ENCODE assay signal across 18 cellular contexts in genomic region chr2:48043746-48044145, GRCh38.
DNase-seq lines count a peak whose midpoint lies in the region; ATAC-seq, FAIRE-seq and TF ChIP-seq lines count a peak whose summit lies in the region.
"Had no signal": no experiment of that assay in that cellular context is flagged by ENCODE, and none has a peak within 500 bp of the region (broad histone marks: within the 10 kb centered on the region; RNA-seq: fewer than 3 reads in every experiment).

No MANE protein-coding gene starts in this region.

- DNase-seq in ELR (ENCODE audit: low read depth) (peak; percentile 4), HTR-8/SVneo (ENCODE audit: insufficient read length, low spot score) (no peak), H1 (ENCODE audit: low read depth in 1 of 2, low spot score in 2 of 2) (no peak), trophoblast cell (peak; percentile 54 to 88), posterior cingulate gyrus (no peak), RPMI8226 (no peak)
- DNase-seq: DMS53; MV-4-11; NCI-H1105 treated with DMSO at 0.1 percent for 48 hours; NCI-H2029 treated with DMSO at 0.1 percent for 48 hours; NCI-H345; NCI-H524; NCI-H774; NK-92 treated with Interleukin-12 subunit alpha and Interleukin-12 subunit beta, amount 100 ng/mL, for 24 hours; SJCRH30 had no signal

- H3K9me3 ChIP-seq in H1 (ENCODE audit: insufficient read depth in 2 of 2, low read depth in 1 of 2, low read length in 1 of 2): no peaks in the 10 kb centered on the region; a peak in 1 of 4 replicates
- H3K9me3 ChIP-seq in trophoblast cell (ENCODE audit: insufficient read depth, low read depth, low read length): no peaks in the 10 kb centered on the region
- H3K9me3 ChIP-seq: A549, HAP-1, SJCRH30 had no signal

- no peak overlapping the region for H4K8ac ChIP-seq in H1 (ENCODE audit: extremely low read depth, insufficient read depth, low read length)
- no peak overlapping the region for H4K8ac ChIP-seq in trophoblast cell (ENCODE audit: low read depth, low read length)

- H3K18ac ChIP-seq in H1 (ENCODE audit: extremely low read depth, low read length): no peak overlapping the region
- no peak overlapping the region for H3K18ac ChIP-seq in trophoblast cell (ENCODE audit: low read length)

- peaks cover 3% of the 10 kb centered on the region; the same call in 1 of the 2 replicates for H3K23me2 ChIP-seq in H1 (ENCODE audit: low read depth, low read length)

- H3K4me1 ChIP-seq in H1 (replicated peaks in 1 of 4; ENCODE audit: control insufficient read depth in 3 of 4, insufficient read depth in 4 of 4, low read length in 3 of 4) (peaks cover 0 to 7% (median 2%) of the 10 kb centered on the region in 4 experiments; a peak in 3 of 7 replicates), trophoblast cell (ENCODE audit: control insufficient read depth in 1 of 2, insufficient read depth in 2 of 2, low read length in 2 of 2) (peaks cover 13 to 27% of the 10 kb centered on the region in 2 experiments)
- H3K4me1 ChIP-seq: A549, SJCRH30 had no signal

- H2BK120ac ChIP-seq in H1 (replicated peaks; ENCODE audit: low read depth, low read length) (no peak overlapping the region), trophoblast cell (ENCODE audit: insufficient read depth, low read length, poor library complexity) (peak overlapping the region; percentile 36)

- H2AFZ ChIP-seq in H1 (ENCODE audit: low read length) (no peak overlapping the region), trophoblast cell (ENCODE audit: insufficient read depth, low read length, poor library complexity) (no peak overlapping the region)

- H2AK5ac ChIP-seq in H1 (ENCODE audit: low read depth, low read length) (no peak overlapping the region), trophoblast cell (ENCODE audit: low read length) (no peak overlapping the region)

- POLR2A ChIA-PET in H1 (lab: Charles Lee; ENCODE audit: partially characterized antibody): no interaction called here

- no peak overlapping the region for H3K27ac ChIP-seq in H1 (ENCODE audit: low read depth, low read length)
- peak overlapping the region; percentile 96 for H3K27ac ChIP-seq in trophoblast cell (ENCODE audit: low read depth, low read length)
- H3K27ac ChIP-seq: A549, SJCRH30 had no signal

- H3K4ac ChIP-seq in H1 (replicated peaks; ENCODE audit: insufficient read length, low read depth, low read length) (no peak overlapping the region), trophoblast cell (ENCODE audit: low read depth, low read length) (no peak overlapping the region)

- H4K91ac ChIP-seq in H1 (replicated peaks; ENCODE audit: insufficient read length, low read length) (no peak overlapping the region), trophoblast cell (ENCODE audit: low read depth, low read length) (peak overlapping the region; percentile 8)

- H4K12ac ChIP-seq in trophoblast cell (ENCODE audit: low read depth, low read length): no peak overlapping the region

- no peak overlapping the region for H3K4me3 ChIP-seq in H1 (ENCODE audit: extremely low read depth in 1 of 4, insufficient read depth in 2 of 4, low read depth in 3 of 4, low read length in 4 of 4)
- no peak overlapping the region for H3K4me3 ChIP-seq in trophoblast cell (ENCODE audit: low read depth, low read length)
- H3K4me3 ChIP-seq: A549, HAP-1, SJCRH30 had no signal

- CTCF ChIA-PET in H1 (lab: Charles Lee; ENCODE audit: partially characterized antibody): interaction anchor here (1.0 kb wide), 1 partner anchor 27 kb away, joined by 5 read pairs; no protein-coding TSS in a partner anchor

- no peak overlapping the region for H2BK12ac ChIP-seq in H1 (ENCODE audit: low read depth, low read length)
- no peak overlapping the region for H2BK12ac ChIP-seq in trophoblast cell (ENCODE audit: low read length)

- no peak overlapping the region for H3K23ac ChIP-seq in H1 (ENCODE audit: insufficient read length)
- H3K23ac ChIP-seq in trophoblast cell (ENCODE audit: low read length): no peak overlapping the region

- no peak for TF ChIP-seq EP300 in H1 (IDR thresholded peaks at IDR 0.05; ENCODE audit: borderline replicate concordance in 1 of 2, low read depth in 2 of 2, low read length in 2 of 2)

- WGBS in H1 (ENCODE audit: extremely low coverage in 1 of 2, insufficient coverage in 1 of 2, insufficient read length in 1 of 2, insufficient replicate concordance in 2 of 2, low coverage in 1 of 2, low lambda C conversion rate in 2 of 2, missing lambda C conversion rate in 1 of 2), 2 experiments: 92% methylated on average over 3 of the region's 3 CpGs; no CpG with 5 or more reads in 1 of the 2 experiments
- WGBS in trophoblast cell (ENCODE audit: extremely low coverage, insufficient coverage, insufficient read length): no CpG with 5 or more reads among the region's 3 CpGs

- intact Hi-C loops in posterior cingulate gyrus (cut with DNase I): no loop called here

- H2BK5ac ChIP-seq in H1 (ENCODE audit: low read depth, low read length) (no peak overlapping the region), trophoblast cell (ENCODE audit: low read depth, low read length, poor library complexity) (peak overlapping the region; percentile 71)

- H3K36me3 ChIP-seq in H1 (ENCODE audit: control insufficient read depth in 2 of 4, insufficient read depth in 4 of 4, low read length in 3 of 4) (no peaks in the 10 kb centered on the region), trophoblast cell (ENCODE audit: control insufficient read depth in 1 of 2, insufficient read depth in 2 of 2, low read length in 2 of 2) (no peaks in the 10 kb centered on the region)
- H3K36me3 ChIP-seq: HAP-1, SJCRH30 had no signal

- H3K79me1 ChIP-seq in H1 (ENCODE audit: low read depth, low read length) (no peaks in the 10 kb centered on the region), trophoblast cell (ENCODE audit: low read length) (peaks cover 21% of the 10 kb centered on the region)

- H3K9ac ChIP-seq in H1 (replicated peaks in 1 of 4; ENCODE audit: extremely low read depth in 1 of 4, low read depth in 3 of 4, low read length in 3 of 4) (no peak overlapping the region), trophoblast cell (ENCODE audit: low read length) (no peak overlapping the region)

- TF ChIP-seq CTCF in H1 (IDR thresholded peaks at IDR 0.05; ENCODE audit: control extremely low read depth in 1 of 3, insufficient read depth in 1 of 3, low read depth in 1 of 3, low read length in 3 of 3): no peak

- no peak overlapping the region for H3K56ac ChIP-seq in H1 (replicated peaks; ENCODE audit: insufficient read length, low read depth, low read length)

- peaks cover 0 to 7% of the 10 kb centered on the region in 2 experiments; a peak in 2 of 4 replicates for H3K79me2 ChIP-seq in H1 (ENCODE audit: control insufficient read depth in 1 of 2, insufficient read depth in 2 of 2, low read length in 2 of 2)
- H3K79me2 ChIP-seq in trophoblast cell (ENCODE audit: control insufficient read depth, insufficient read depth, low read length, poor library complexity): peaks cover 3% of the 10 kb centered on the region

- H3K14ac ChIP-seq in H1 (ENCODE audit: insufficient read length): no peak overlapping the region
- H3K14ac ChIP-seq in trophoblast cell (ENCODE audit: low read length): no peak overlapping the region

- FAIRE-seq in HTR-8/SVneo (lab: Jason Lieb, UNC): peak; percentile 55
- FAIRE-seq in H1 (lab: Jason Lieb, UNC): no peak
- FAIRE-seq: A549 had no signal

- no peak for TF ChIP-seq POLR2A in H1 (IDR thresholded peaks at IDR 0.05; ENCODE audit: control extremely low read depth in 1 of 2, low read depth in 2 of 2, low read length in 2 of 2)

- H2BK20ac ChIP-seq in H1 (ENCODE audit: low read length): no peak overlapping the region

- H3K27me3 ChIP-seq in H1 (replicated peaks in 1 of 4; ENCODE audit: control insufficient read depth in 3 of 4, extremely low read depth in 1 of 4, insufficient read depth in 3 of 4, low read length in 3 of 4): no peaks in the 10 kb centered on the region
- H3K27me3 ChIP-seq in trophoblast cell (ENCODE audit: insufficient read depth, low read length): no peaks in the 10 kb centered on the region
- H3K27me3 ChIP-seq: SJCRH30 had no signal

- H4K5ac ChIP-seq in H1 (ENCODE audit: insufficient read length, low read depth, low read length): no peak overlapping the region

- no peaks in the 10 kb centered on the region for H4K20me1 ChIP-seq in H1 (replicated peaks in 1 of 2; ENCODE audit: control insufficient read depth in 1 of 2, insufficient read depth in 2 of 2, low read length in 2 of 2)

- no peak for TF ChIP-seq RAD21 in H1 (IDR thresholded peaks at IDR 0.05 in 1 of 2, conservative IDR thresholded peaks at IDR 0.05 in 1 of 2; ENCODE audit: low read depth in 2 of 2, low read length in 2 of 2)

- ATAC-seq in GM19328 (IDR thresholded peaks at IDR 0.05; ENCODE audit: unreplicated experiment): no peak
- ATAC-seq: A549 had no signal

- H3K4me2 ChIP-seq in H1 (ENCODE audit: insufficient read depth in 1 of 2, low read depth in 2 of 2, low read length in 2 of 2): no peak overlapping the region
- peak overlapping the region; percentile 51 for H3K4me2 ChIP-seq in trophoblast cell (ENCODE audit: low read length)
- H3K4me2 ChIP-seq: A549 had no signal

- no peak overlapping the region for H2BK15ac ChIP-seq in H1 (ENCODE audit: low read length)

TF ChIP-seq in H1, 55 proteins besides CTCF, POLR2A, EP300 and RAD21:
- no peak for TF ChIP-seq CREB1 (IDR thresholded peaks at IDR 0.05)
- 0 out of 2 replicates have a peak, but pooled peaks have one; percentile 11 for TF ChIP-seq TEAD4 (IDR thresholded peaks at IDR 0.05; ENCODE audit: low read depth, low read length)
- no peak for TF ChIP-seq TAF7 (optimal IDR thresholded peaks at IDR 0.05; ENCODE audit: borderline replicate concordance, low read depth, low read length)

Comparison
In these comparisons a context has a peak if more than half of its experiments do, and no peak if none do; other contexts are left out.
1. DNase-seq: peak in ELR (single experiment) and trophoblast cell (2 of 2); none in HTR-8/SVneo (single experiment), H1 (0 of 2), posterior cingulate gyrus (0 of 10) and RPMI8226 (single experiment).